In the genomic region with DNA sequence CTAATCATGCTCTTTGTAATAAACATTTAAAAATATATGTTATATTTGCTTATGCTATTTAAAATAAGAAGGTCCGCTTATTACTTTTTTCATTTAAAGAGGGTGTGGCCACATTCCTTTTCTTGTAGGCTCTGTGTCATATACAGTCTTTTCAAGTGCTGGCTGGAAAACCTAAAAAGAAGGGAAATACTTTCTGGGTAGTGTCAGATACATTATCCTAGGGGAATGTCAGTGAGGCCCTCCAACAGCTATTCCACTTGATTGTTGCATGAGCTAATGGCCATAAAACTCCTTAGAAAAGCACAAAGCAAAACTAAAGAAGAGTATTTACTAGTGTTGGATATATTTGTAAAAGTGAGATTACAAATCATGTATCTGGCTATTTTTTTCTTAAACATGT, we compare ENCODE assay signal across 8 cellular contexts. TPM values are rescaled to one million over a fixed set of nuclear protein-coding genes. Genes with fewer than 3 reads are reported as not detected.
DNase-seq lines count a peak whose midpoint lies in the region; ATAC-seq, FAIRE-seq and TF ChIP-seq lines count a peak whose summit lies in the region.

No MANE protein-coding gene starts in this region.

- peak overlapping the region; percentile 51 for H3K4me3 Mint-ChIP-seq in activated naive CD4-positive, alpha-beta T cell treated with anti-CD3 and anti-CD28 coated beads for 36 hours

- H3K27me3 Mint-ChIP-seq in activated naive CD4-positive, alpha-beta T cell treated with anti-CD3 and anti-CD28 coated beads for 36 hours (ENCODE audit: low read depth): no peaks in the 10 kb centered on the region

- in situ Hi-C loops in astrocyte of the spinal cord (cut with HindIII; ENCODE audit: low sequenced_read_pairs): no loop called here

- intact Hi-C loops in activated naive CD4-positive, alpha-beta T cell treated with anti-CD3 and anti-CD28 coated beads for 36 hours (cut with micrococcal nuclease): loop anchor here (5.0 to 10.0 kb wide), 6 partner anchors 568 to 1992 kb away; partner anchors contain the start of genes CEMIP2, NMRK1 and OSTF1
- intact Hi-C loops in left lung (cut with DNase I): no loop called here

- H3K4me3 ChIP-seq in astrocyte of the spinal cord (ENCODE audit: low read depth, low read length) (peak overlapping the region; percentile 87), left lung (peak overlapping the region; percentile 45 to 49), upper lobe of left lung (peak overlapping the region; percentile 50 to 65 (median 56))

- H3K36me3 ChIP-seq in left lung (peaks cover 0 to 4% of the 10 kb centered on the region in 2 donors), upper lobe of left lung (peaks cover 0 to 17% (median 3%) of the 10 kb centered on the region in 4 donors)

- H3K27me3 ChIP-seq in left lung (no peaks in the 10 kb centered on the region), upper lobe of left lung (no peaks in the 10 kb centered on the region)

- FAIRE-seq in H54 (lab: Jason Lieb, UNC): no peak

- H3K9me3 ChIP-seq in left lung (no peaks in the 10 kb centered on the region), upper lobe of left lung (no peaks in the 10 kb centered on the region)

- H3K36me3 Mint-ChIP-seq in activated naive CD4-positive, alpha-beta T cell treated with anti-CD3 and anti-CD28 coated beads for 36 hours (ENCODE audit: low read depth): no peaks in the 10 kb centered on the region

- no peak for DNase-seq in activated naive CD4-positive, alpha-beta T cell treated with anti-CD3 and anti-CD28 coated beads for 36 hours
- no peak for DNase-seq in activated naive CD4-positive, alpha-beta T cell treated with Interleukin-2 at 50 U/mL for 16 hours
- DNase-seq in astrocyte of the spinal cord (ENCODE audit: low read depth, low spot score) (peak; percentile 62), left lung (no peak), upper lobe of left lung (no peak), H54 (ENCODE audit: insufficient read length, low spot score) (no peak), OCI-M2 (lab: John Stamatoyannopoulos, UW; ENCODE audit: unreplicated experiment) (no peak)
- no peak for DNase-seq in effector CD8-positive, alpha-beta T cell (lab: John Stamatoyannopoulos, UW)

- TF ChIP-seq EP300 in upper lobe of left lung (IDR thresholded peaks at IDR 0.05): no peak

- H3K4me1 ChIP-seq in left lung: peaks cover 47 to 80% of the 10 kb centered on the region in 2 donors
- peaks cover 63 to 78% (median 70%) of the 10 kb centered on the region in 4 donors for H3K4me1 ChIP-seq in upper lobe of left lung

- H3K27ac ChIP-seq in left lung (peak overlapping the region; percentile 86 to 93), upper lobe of left lung (peak overlapping the region; percentile 62 to 93 (median 82))

- H3K9me3 Mint-ChIP-seq in activated naive CD4-positive, alpha-beta T cell treated with anti-CD3 and anti-CD28 coated beads for 36 hours: no peaks in the 10 kb centered on the region

- TF ChIP-seq POLR2A in upper lobe of left lung (IDR thresholded peaks at IDR 0.05) (no peak), H54 (IDR thresholded peaks at IDR 0.05; ENCODE audit: low read depth, low read length) (no peak)

- CTCF ChIA-PET in activated naive CD4-positive, alpha-beta T cell treated with anti-CD3 and anti-CD28 coated beads for 36 hours (lab: Charles Lee): interaction anchor here (0.7 to 1.4 kb wide), 8 partner anchors 9 to 84 kb away, joined by 3 to 5 read pairs (median 3); no protein-coding TSS in a partner anchor

- 9 to 14% methylated on average over 1 of the region's 1 CpG for WGBS in upper lobe of left lung, 2 donors

- ATAC-seq in left lung: peak; percentile 59
- peak; percentile 66 to 77 for ATAC-seq in upper lobe of left lung (ENCODE audit: low FRiP score in 2 of 2)

- peaks cover 73% of the 10 kb centered on the region for H3K4me1 Mint-ChIP-seq in activated naive CD4-positive, alpha-beta T cell treated with anti-CD3 and anti-CD28 coated beads for 36 hours (ENCODE audit: low read depth)

- no peak for TF ChIP-seq CTCF in astrocyte of the spinal cord (IDR thresholded peaks at IDR 0.05; ENCODE audit: low read depth, low read length)
- no peak for TF ChIP-seq CTCF in left lung (IDR thresholded peaks at IDR 0.05)
- no peak for TF ChIP-seq CTCF in upper lobe of left lung (IDR thresholded peaks at IDR 0.05)

- H3K27ac Mint-ChIP-seq in activated naive CD4-positive, alpha-beta T cell treated with anti-CD3 and anti-CD28 coated beads for 36 hours: peak overlapping the region; percentile 30

RNA-seq across cellular contexts. Expression of gene ANXA1, which starts 0.8 kb away (rescaled TPM):
- 10 to 100 TPM; 17.9 to 19.9 TPM for total RNA-seq in activated naive CD4-positive, alpha-beta T cell treated with anti-CD3 and anti-CD28 coated beads for 36 hours
- total RNA-seq in left lung (100 to 1,000 TPM; 387 to 563 TPM), upper lobe of left lung (100 to 1,000 TPM; 174 to 910 (median 347) TPM)

Comparison
In these comparisons a context has a peak if more than half of its experiments do, and no peak if none do; other contexts are left out.
1. RNA of gene ANXA1, which starts 0.8 kb away (total RNA-seq): 387 to 563 TPM in left lung and 174 to 910 TPM in upper lobe of left lung; 17.9 to 19.9 TPM in activated naive CD4-positive, alpha-beta T cell treated with anti-CD3 and anti-CD28 coated beads for 36 hours; every median in the first group is over 4 times any median in the second.
2. Peak in every context shown above with its lines, with median percentiles within 50 percentile points of each other: H3K4me3 ChIP-seq.